ENCODE assay signal across 23 cellular contexts in the genomic region with DNA sequence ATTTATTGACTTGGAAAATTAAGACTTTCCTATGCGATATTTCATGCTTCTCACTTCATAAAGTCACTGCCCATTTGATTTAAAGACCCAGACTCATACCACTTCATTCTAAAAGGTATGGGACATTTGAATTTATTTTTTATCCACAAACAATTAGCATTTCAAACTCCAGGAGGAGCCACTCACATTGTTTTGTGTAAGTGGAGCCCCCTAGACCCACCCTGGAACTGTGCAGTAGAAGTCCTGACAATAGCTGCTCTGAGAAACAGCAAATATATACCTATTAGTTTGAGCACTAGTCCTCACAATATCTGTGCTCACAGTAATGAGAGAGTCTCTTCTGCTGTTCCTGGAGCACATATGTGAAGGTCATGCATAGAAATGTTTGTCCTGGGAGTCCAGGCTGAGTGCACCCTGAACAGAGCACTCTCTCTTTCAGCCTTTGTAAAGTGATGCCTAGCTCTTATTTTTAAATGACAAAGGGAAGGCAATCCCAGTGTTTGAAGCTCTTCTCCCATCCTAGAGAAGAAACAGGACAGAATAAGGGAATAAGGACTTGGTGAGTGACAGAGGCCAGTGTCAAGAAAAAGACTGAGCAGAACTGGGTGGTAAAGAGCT.
DNase-seq lines count a peak whose midpoint lies in the region; ATAC-seq and TF ChIP-seq lines count a peak whose summit lies in the region.
"Had no signal": no experiment of that assay in that cellular context is flagged by ENCODE, and none has a peak within 500 bp of the region (broad histone marks: within the 10 kb centered on the region; RNA-seq: fewer than 3 reads in every experiment).

No MANE protein-coding gene starts in this region.

- DNase-seq in DND-41, result no peak
- peak; percentile 27 for DNase-seq in KBM-7
- DNase-seq in cerebellar cortex (ENCODE audit: low spot score), result peak; percentile 28
- no peak for DNase-seq in activated CD4-positive, alpha-beta T cell treated with anti-CD3 and anti-CD28 coated beads, Interleukin-2, amount 50 U/mL, for 48 hours
- DNase-seq in SIG-M5 treated with dmso at 0.1 percent for 504 hours (lab: John Stamatoyannopoulos, UW; ENCODE audit: unreplicated experiment), result no peak
- DNase-seq: activated CD8-positive, alpha-beta T cell treated with anti-CD3 and anti-CD28 coated beads for 36 hours; activated naive CD8-positive, alpha-beta T cell treated with anti-CD3 and anti-CD28 coated beads for 36 hours; activated T-cell treated with anti-CD3 and anti-CD28 coated beads, Interleukin-2, amount 50 U/mL, for 4 hours; body of pancreas; COR-L47; GDM1; left ventricle myocardium superior; NCI-H1436 treated with DMSO at 0.1 percent for 48 hours; NCI-H446 treated with DMSO at 0.1 percent for 48 hours; sigmoid colon; stimulated activated CD4-positive, alpha-beta T cell treated with anti-CD3 and anti-CD28 coated beads, Interleukin-1b, Interleukin-23, amount 100 ng/mL, for 48 hours; stimulated activated naive CD8-positive, alpha-beta T cell treated with anti-CD3 and anti-CD28 coated beads, Interleukin-15, amount 100 ng/mL, for 72 hours; trophoblast cell; WERI-Rb-1 had no signal

- H3K36me3 ChIP-seq in DND-41 (ENCODE audit: insufficient read depth, low read length) (no peaks in the 10 kb centered on the region), neural cell (ENCODE audit: insufficient read depth, low read length) (no peaks in the 10 kb centered on the region)
- H3K36me3 ChIP-seq: sigmoid colon, WERI-Rb-1 had no signal

- H3K9me3 ChIP-seq in DND-41 (ENCODE audit: insufficient read depth, low read length, severe bottlenecking) (peaks cover 5% of the 10 kb centered on the region), neural cell (ENCODE audit: low read length) (no peaks in the 10 kb centered on the region)
- H3K9me3 ChIP-seq: body of pancreas, sigmoid colon had no signal

- H3K79me2 ChIP-seq in DND-41 (ENCODE audit: insufficient read depth, low read length), result no peaks in the 10 kb centered on the region
- H3K79me2 ChIP-seq in neural cell (replicated peaks; ENCODE audit: insufficient read depth, low read length), result no peaks in the 10 kb centered on the region

- TF ChIP-seq RAD21 in neural cell (conservative IDR thresholded peaks at IDR 0.05), result no peak

- TF ChIP-seq EP300 in neural cell (conservative IDR thresholded peaks at IDR 0.05; ENCODE audit: poor library complexity, severe bottlenecking), result no peak

- H3K4me3 ChIP-seq in DND-41 (ENCODE audit: low read depth in 1 of 2, low read length in 2 of 2) (no peak overlapping the region), neural cell (ENCODE audit: low read length) (no peak overlapping the region)
- H3K4me3 ChIP-seq: body of pancreas, sigmoid colon had no signal

- TF ChIP-seq CTCF in DND-41 (IDR thresholded peaks at IDR 0.05; ENCODE audit: borderline replicate concordance, extremely low read depth, low read length, poor library complexity, severe bottlenecking) (peak; percentile 13), neural cell (IDR thresholded peaks at IDR 0.05; ENCODE audit: poor library complexity, severe bottlenecking) (peak; percentile 39)

- H2AFZ ChIP-seq in DND-41 (ENCODE audit: low read depth, low read length) (no peak overlapping the region), neural cell (ENCODE audit: low read depth, low read length) (no peak overlapping the region)

- in situ Hi-C loops in KBM-7 (cut with MboI; ENCODE audit: low pct_unique_long_range_greater_than_20kb, low sequenced_read_pairs), result no loop called here

- H3K27ac ChIP-seq in DND-41 (ENCODE audit: low read length), result no peak overlapping the region
- H3K27ac ChIP-seq in neural cell (ENCODE audit: low read length), result peak overlapping the region; percentile 24
- H3K27ac ChIP-seq: body of pancreas, sigmoid colon, WERI-Rb-1 had no signal

- no peaks in the 10 kb centered on the region for H3K4me1 ChIP-seq in DND-41 (ENCODE audit: insufficient read depth, low read length)
- H3K4me1 ChIP-seq: body of pancreas had no signal

- H3K27me3 ChIP-seq in DND-41 (ENCODE audit: insufficient read depth, low read length, poor library complexity) (no peaks in the 10 kb centered on the region), neural cell (ENCODE audit: insufficient read depth, low read depth, low read length) (no peaks in the 10 kb centered on the region)
- H3K27me3 ChIP-seq: body of pancreas, sigmoid colon had no signal

- H3K9me2 ChIP-seq in neural cell (ENCODE audit: insufficient read depth, low read length), result no peaks in the 10 kb centered on the region

- ATAC-seq in DND-41 (ENCODE audit: insufficient read depth, low read depth) (no peak), GM21447 (IDR thresholded peaks at IDR 0.05; ENCODE audit: unreplicated experiment) (no peak), GM19328 (IDR thresholded peaks at IDR 0.05; ENCODE audit: unreplicated experiment) (no peak)
- ATAC-seq: activated CD8-positive, alpha-beta T cell treated with anti-CD3 and anti-CD28 coated beads for 36 hours; activated T-cell treated with anti-CD3 and anti-CD28 coated beads, Interleukin-2, amount 50 U/mL, for 4 hours; body of pancreas; left ventricle myocardium superior; Right ventricle myocardium inferior; stimulated activated naive CD8-positive, alpha-beta T cell treated with anti-CD3 and anti-CD28 coated beads, Interleukin-15, amount 100 ng/mL, for 72 hours had no signal

- no peak overlapping the region for H3K9ac ChIP-seq in DND-41 (ENCODE audit: low read depth, low read length)
- no peak overlapping the region for H3K9ac ChIP-seq in neural cell (ENCODE audit: low read length)

- no peaks in the 10 kb centered on the region for H3F3A ChIP-seq in neural cell (ENCODE audit: insufficient read depth, low read length, poor library complexity, severe bottlenecking)

- H4K20me1 ChIP-seq in DND-41 (ENCODE audit: insufficient read depth, low read length), result no peaks in the 10 kb centered on the region
- H4K20me1 ChIP-seq in neural cell (ENCODE audit: insufficient read depth), result no peaks in the 10 kb centered on the region

- H3K4me2 ChIP-seq in DND-41 (ENCODE audit: insufficient read depth, low read length) (no peak overlapping the region), neural cell (ENCODE audit: low read length) (no peak overlapping the region)

TF ChIP-seq in neural cell, 6 proteins besides CTCF, POLR2A, EP300 and RAD21:
- no peak for TF ChIP-seq MXI1 (conservative IDR thresholded peaks at IDR 0.05; ENCODE audit: poor library complexity, severe bottlenecking)
- TF ChIP-seq POLR2AphosphoS5 (IDR thresholded peaks at IDR 0.05), result no peak
- TF ChIP-seq REST (IDR thresholded peaks at IDR 0.05; ENCODE audit: borderline replicate concordance), result no peak
- no peak for TF ChIP-seq TAF1 (IDR thresholded peaks at IDR 0.05; ENCODE audit: low read depth)
- no peak for TF ChIP-seq SMC3 (conservative IDR thresholded peaks at IDR 0.05; ENCODE audit: poor library complexity)
- TF ChIP-seq EZH2 (IDR thresholded peaks at IDR 0.05; ENCODE audit: borderline replicate concordance, insufficient read depth, low read length, poor library complexity, severe bottlenecking), result no peak

Comparison
In these comparisons a context has a peak if more than half of its experiments do, and no peak if none do; other contexts are left out.
1. DNase-seq: peak in KBM-7 (single experiment) and cerebellar cortex (single experiment); none in DND-41 (single experiment), activated CD4-positive, alpha-beta T cell treated with anti-CD3 and anti-CD28 coated beads, Interleukin-2, amount 50 U/mL, for 48 hours (0 of 2) and SIG-M5 treated with dmso at 0.1 percent for 504 hours (single experiment).